In the genomic region with DNA sequence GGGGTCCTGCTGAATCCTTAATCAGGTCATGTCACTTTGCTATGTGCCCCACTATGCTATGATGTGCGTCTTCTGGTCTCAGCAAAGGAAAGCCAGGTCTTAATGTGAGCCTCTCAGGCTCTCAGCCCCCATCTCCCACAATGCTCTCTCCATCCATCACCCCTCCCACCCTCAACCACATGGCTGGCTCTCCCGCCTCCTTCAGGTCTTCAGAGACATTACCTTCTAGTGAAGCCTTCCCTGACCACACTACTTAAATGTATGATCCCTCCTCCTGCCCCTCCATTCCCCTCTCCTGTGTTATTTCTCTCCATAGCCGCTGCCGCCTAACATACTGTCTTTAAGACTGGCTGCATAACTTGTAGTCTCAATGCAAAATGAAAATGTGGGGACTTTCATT, we compare ENCODE assay signal across 3 cellular contexts.
TF ChIP-seq lines count a peak whose summit lies in the region.

No MANE protein-coding gene starts in this region.

TF ChIP-seq in HEK293, 187 proteins besides CTCF, POLR2A, EP300 and RAD21:
- TF ChIP-seq EGR2 (tag by site-specific recombination; IDR thresholded peaks at IDR 0.05; ENCODE audit: low read depth) (0 out of 2 replicates have a peak, but pooled peaks have one; percentile 19), ZNF600 (tag by site-specific recombination; IDR thresholded peaks at IDR 0.05) (no peak)

TF ChIP-seq in WTC11, 78 proteins besides CTCF, POLR2A, EP300 and RAD21:
- TF ChIP-seq NFATC4 (CRISPR knock-in tag; IDR thresholded peaks at IDR 0.05) (no peak), PRRX2 (CRISPR knock-in tag; IDR thresholded peaks at IDR 0.05) (no peak), JAZF1 (CRISPR knock-in tag; IDR thresholded peaks at IDR 0.05) (no peak), FOXP1 (CRISPR knock-in tag; IDR thresholded peaks at IDR 0.05; ENCODE audit: borderline replicate concordance) (no peak)
- TF ChIP-seq, protein P1, sequence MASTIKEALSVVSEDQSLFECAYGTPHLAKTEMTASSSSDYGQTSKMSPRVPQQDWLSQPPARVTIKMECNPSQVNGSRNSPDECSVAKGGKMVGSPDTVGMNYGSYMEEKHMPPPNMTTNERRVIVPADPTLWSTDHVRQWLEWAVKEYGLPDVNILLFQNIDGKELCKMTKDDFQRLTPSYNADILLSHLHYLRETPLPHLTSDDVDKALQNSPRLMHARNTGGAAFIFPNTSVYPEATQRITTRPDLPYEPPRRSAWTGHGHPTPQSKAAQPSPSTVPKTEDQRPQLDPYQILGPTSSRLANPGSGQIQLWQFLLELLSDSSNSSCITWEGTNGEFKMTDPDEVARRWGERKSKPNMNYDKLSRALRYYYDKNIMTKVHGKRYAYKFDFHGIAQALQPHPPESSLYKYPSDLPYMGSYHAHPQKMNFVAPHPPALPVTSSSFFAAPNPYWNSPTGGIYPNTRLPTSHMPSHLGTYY (CRISPR knock-in tag; IDR thresholded peaks at IDR 0.05), result no peak
- TF ChIP-seq, protein P2, sequence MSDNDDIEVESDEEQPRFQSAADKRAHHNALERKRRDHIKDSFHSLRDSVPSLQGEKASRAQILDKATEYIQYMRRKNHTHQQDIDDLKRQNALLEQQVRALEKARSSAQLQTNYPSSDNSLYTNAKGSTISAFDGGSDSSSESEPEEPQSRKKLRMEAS (CRISPR knock-in tag; IDR thresholded peaks at IDR 0.05), result peak; percentile 72

TF ChIP-seq in HepG2, 621 proteins besides CTCF, POLR2A, EP300 and RAD21:
- TF ChIP-seq ZNF367 (CRISPR knock-in tag; IDR thresholded peaks at IDR 0.05; ENCODE audit: borderline replicate concordance), result no peak
- no peak for TF ChIP-seq NFKB2 (CRISPR knock-in tag; IDR thresholded peaks at IDR 0.05; ENCODE audit: borderline replicate concordance)
- TF ChIP-seq ZNF510 (CRISPR knock-in tag; IDR thresholded peaks at IDR 0.05; ENCODE audit: low read depth), result no peak
- no peak for TF ChIP-seq SPEN (CRISPR knock-in tag; IDR thresholded peaks at IDR 0.05; ENCODE audit: low read depth)
- TF ChIP-seq XBP1 (CRISPR knock-in tag; IDR thresholded peaks at IDR 0.05), result no peak
- no peak for TF ChIP-seq ETV6 (CRISPR knock-in tag; conservative IDR thresholded peaks at IDR 0.05)
- no peak for TF ChIP-seq U2AF2 (IDR thresholded peaks at IDR 0.05; ENCODE audit: low read depth, low read length)
- TF ChIP-seq RCOR2 (CRISPR knock-in tag; IDR thresholded peaks at IDR 0.05), result no peak
- TF ChIP-seq, protein P3, sequence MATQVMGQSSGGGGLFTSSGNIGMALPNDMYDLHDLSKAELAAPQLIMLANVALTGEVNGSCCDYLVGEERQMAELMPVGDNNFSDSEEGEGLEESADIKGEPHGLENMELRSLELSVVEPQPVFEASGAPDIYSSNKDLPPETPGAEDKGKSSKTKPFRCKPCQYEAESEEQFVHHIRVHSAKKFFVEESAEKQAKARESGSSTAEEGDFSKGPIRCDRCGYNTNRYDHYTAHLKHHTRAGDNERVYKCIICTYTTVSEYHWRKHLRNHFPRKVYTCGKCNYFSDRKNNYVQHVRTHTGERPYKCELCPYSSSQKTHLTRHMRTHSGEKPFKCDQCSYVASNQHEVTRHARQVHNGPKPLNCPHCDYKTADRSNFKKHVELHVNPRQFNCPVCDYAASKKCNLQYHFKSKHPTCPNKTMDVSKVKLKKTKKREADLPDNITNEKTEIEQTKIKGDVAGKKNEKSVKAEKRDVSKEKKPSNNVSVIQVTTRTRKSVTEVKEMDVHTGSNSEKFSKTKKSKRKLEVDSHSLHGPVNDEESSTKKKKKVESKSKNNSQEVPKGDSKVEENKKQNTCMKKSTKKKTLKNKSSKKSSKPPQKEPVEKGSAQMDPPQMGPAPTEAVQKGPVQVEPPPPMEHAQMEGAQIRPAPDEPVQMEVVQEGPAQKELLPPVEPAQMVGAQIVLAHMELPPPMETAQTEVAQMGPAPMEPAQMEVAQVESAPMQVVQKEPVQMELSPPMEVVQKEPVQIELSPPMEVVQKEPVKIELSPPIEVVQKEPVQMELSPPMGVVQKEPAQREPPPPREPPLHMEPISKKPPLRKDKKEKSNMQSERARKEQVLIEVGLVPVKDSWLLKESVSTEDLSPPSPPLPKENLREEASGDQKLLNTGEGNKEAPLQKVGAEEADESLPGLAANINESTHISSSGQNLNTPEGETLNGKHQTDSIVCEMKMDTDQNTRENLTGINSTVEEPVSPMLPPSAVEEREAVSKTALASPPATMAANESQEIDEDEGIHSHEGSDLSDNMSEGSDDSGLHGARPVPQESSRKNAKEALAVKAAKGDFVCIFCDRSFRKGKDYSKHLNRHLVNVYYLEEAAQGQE (IDR thresholded peaks at IDR 0.05; ENCODE audit: borderline replicate concordance in 1 of 2, low read depth in 1 of 2, low read length in 2 of 2), result no peak
